In genomic region chr2:224927671-224928173, GRCh38 we compare ENCODE assay signal across 8 cellular contexts.
A peak's percentile ranks its signal among the peaks of the same experiment; 100 is the strongest.
DNase-seq lines count a peak whose midpoint lies in the region; ATAC-seq and TF ChIP-seq lines count a peak whose summit lies in the region.

No MANE protein-coding gene starts in this region.

- H3K4me3 ChIP-seq in thoracic aorta, result peak overlapping the region; percentile 6

- H3K36me3 Mint-ChIP-seq in activated T-cell treated with anti-CD3 and anti-CD28 coated beads, Interleukin-2, amount 50 U/mL, for 4 hours (ENCODE audit: insufficient read depth), result peaks cover 62% of the 10 kb centered on the region

- peak overlapping the region; percentile 73 for H3K4me3 Mint-ChIP-seq in activated T-cell treated with anti-CD3 and anti-CD28 coated beads, Interleukin-2, amount 50 U/mL, for 4 hours

- H3K36me3 ChIP-seq in thoracic aorta, result no peaks in the 10 kb centered on the region

- H3K9me3 ChIP-seq in thoracic aorta, result no peaks in the 10 kb centered on the region

- TF ChIP-seq CTCF in thoracic aorta (IDR thresholded peaks at IDR 0.05), result no peak

- peak; percentile 17 for DNase-seq in NCI-H2029 (lab: John Stamatoyannopoulos, UW)
- no peak for DNase-seq in NCI-H2029 treated with DMSO at 0.1 percent for 48 hours (lab: John Stamatoyannopoulos, UW)
- DNase-seq in activated T-cell treated with anti-CD3 and anti-CD28 coated beads, Interleukin-2, amount 50 U/mL, for 4 hours, result peak; percentile 37
- peak; percentile 29 to 41 for DNase-seq in left colon
- peak; percentile 32 for DNase-seq in thoracic aorta (ENCODE audit: low spot score)
- no peak for DNase-seq in mesenteric fat pad (ENCODE audit: low spot score)

- H3K4me1 ChIP-seq in thoracic aorta (ENCODE audit: control insufficient read depth in 1 of 2, low read depth in 2 of 2), result peaks cover 67 to 90% of the 10 kb centered on the region in 2 donors

- peaks cover 98% of the 10 kb centered on the region for H3K4me1 Mint-ChIP-seq in activated T-cell treated with anti-CD3 and anti-CD28 coated beads, Interleukin-2, amount 50 U/mL, for 4 hours (ENCODE audit: low read depth)

- intact Hi-C loops in left colon (cut with DNase I, micrococcal nuclease), result no loop called here

- H3K27me3 ChIP-seq in thoracic aorta (replicated peaks; ENCODE audit: insufficient read depth), result no peaks in the 10 kb centered on the region

- H3K9me3 Mint-ChIP-seq in activated T-cell treated with anti-CD3 and anti-CD28 coated beads, Interleukin-2, amount 50 U/mL, for 4 hours, result no peaks in the 10 kb centered on the region

- no peaks in the 10 kb centered on the region for H3K27me3 Mint-ChIP-seq in activated T-cell treated with anti-CD3 and anti-CD28 coated beads, Interleukin-2, amount 50 U/mL, for 4 hours (ENCODE audit: low read depth)

- H3K27ac ChIP-seq in thoracic aorta, result peak overlapping the region; percentile 94 to 96

- peak; percentile 61 to 66 for ATAC-seq in activated T-cell treated with anti-CD3 and anti-CD28 coated beads, Interleukin-2, amount 50 U/mL, for 4 hours
- peak; percentile 46 for ATAC-seq in left colon
- peak; percentile 88 for ATAC-seq in thoracic aorta (ENCODE audit: insufficient number of reproducible peaks, low FRiP score, low read depth)
- ATAC-seq in GM19023 (IDR thresholded peaks at IDR 0.05; ENCODE audit: unreplicated experiment), result no peak
- no peak for ATAC-seq in GM19328 (IDR thresholded peaks at IDR 0.05; ENCODE audit: unreplicated experiment)

Comparison
In these comparisons a context has a peak if more than half of its experiments do, and no peak if none do; other contexts are left out.
1. DNase-seq: peak in NCI-H2029 (single experiment), activated T-cell treated with anti-CD3 and anti-CD28 coated beads, Interleukin-2, amount 50 U/mL, for 4 hours (single experiment), left colon (2 of 2) and thoracic aorta (single experiment); none in NCI-H2029 treated with DMSO at 0.1 percent for 48 hours (single experiment) and mesenteric fat pad (single experiment).
2. ATAC-seq: peak in activated T-cell treated with anti-CD3 and anti-CD28 coated beads, Interleukin-2, amount 50 U/mL, for 4 hours (2 of 2), left colon (single experiment) and thoracic aorta (single experiment); none in GM19023 (single experiment) and GM19328 (single experiment).